Comparison of ENCODE assay signal across 21 cellular contexts in genomic region chr4:3521621-3522325, GRCh38. TPM values are rescaled to one million over a fixed set of nuclear protein-coding genes. Genes with fewer than 3 reads are reported as not detected.
DNase-seq lines count a peak whose midpoint lies in the region; ATAC-seq and TF ChIP-seq lines count a peak whose summit lies in the region.
"Had no signal": no experiment of that assay in that cellular context is flagged by ENCODE, and none has a peak within 500 bp of the region (broad histone marks: within the 10 kb centered on the region; RNA-seq: fewer than 3 reads in every experiment).

No MANE protein-coding gene starts in this region.

- no peak overlapping the region for H3K9ac ChIP-seq in endodermal cell (ENCODE audit: extremely low read depth, low read length, poor library complexity, severe bottlenecking)

- TF ChIP-seq CTCF in left ventricle myocardium inferior (IDR thresholded peaks at IDR 0.05; ENCODE audit: borderline replicate concordance) (no peak), heart right ventricle (IDR thresholded peaks at IDR 0.05) (no peak), endodermal cell (conservative IDR thresholded peaks at IDR 0.05) (no peak), osteoblast (IDR thresholded peaks at IDR 0.05; ENCODE audit: extremely low read depth, low read depth, low read length) (no peak), upper lobe of right lung (IDR thresholded peaks at IDR 0.05) (no peak)

- H3K27ac ChIP-seq in left ventricle myocardium inferior (replicated peaks) (no peak overlapping the region), heart right ventricle (no peak overlapping the region), endodermal cell (ENCODE audit: low read depth, low read length) (no peak overlapping the region), osteoblast (ENCODE audit: low read depth, low read length) (no peak overlapping the region), upper lobe of right lung (no peak overlapping the region)
- H3K27ac ChIP-seq: A549 had no signal

- intact Hi-C loops in left ventricle myocardium inferior (cut with micrococcal nuclease): no loop called here
- intact Hi-C loops in heart right ventricle (cut with DNase I): no loop called here
- intact Hi-C loops in upper lobe of right lung (cut with DNase I): no loop called here
- intact Hi-C loops in activated T-helper 2 cell treated with anti-CD3 and anti-CD28 coated beads, Interferon-gamma antibody, Interleukin-2, Interleukin-4, amounts not matched to agents 10 μg/mL and 5 μg/mL and 100 μg/mL, durations not matched to agents 14 hours and 24 hours and 36 hours (cut with micrococcal nuclease): no loop called here

- no peak overlapping the region for H3K4me3 ChIP-seq in left ventricle myocardium inferior
- no peak overlapping the region for H3K4me3 ChIP-seq in heart right ventricle
- H3K4me3 ChIP-seq in endodermal cell (ENCODE audit: low read length): no peak overlapping the region
- no peak overlapping the region for H3K4me3 ChIP-seq in osteoblast (ENCODE audit: insufficient read depth, low read length)
- H3K4me3 ChIP-seq in upper lobe of right lung: no peak overlapping the region
- H3K4me3 ChIP-seq: A549, GM23338 had no signal

- peaks cover 8% of the 10 kb centered on the region for H3K79me2 ChIP-seq in osteoblast (ENCODE audit: insufficient read depth, low read length)

- H3K4me1 Mint-ChIP-seq in endodermal cell: peaks cover 3% of the 10 kb centered on the region
- H3K4me1 Mint-ChIP-seq in activated T-helper 2 cell treated with anti-CD3 and anti-CD28 coated beads, Interferon-gamma antibody, Interleukin-2, Interleukin-4, amounts not matched to agents 10 μg/mL and 5 μg/mL and 100 μg/mL, durations not matched to agents 14 hours and 24 hours and 36 hours (ENCODE audit: low read depth): no peaks in the 10 kb centered on the region

- no peaks in the 10 kb centered on the region for H3K9me3 ChIP-seq in left ventricle myocardium inferior (replicated peaks)
- no peaks in the 10 kb centered on the region for H3K9me3 ChIP-seq in heart right ventricle
- H3K9me3 ChIP-seq in endodermal cell (ENCODE audit: control insufficient read depth, low read length): no peaks in the 10 kb centered on the region
- no peaks in the 10 kb centered on the region for H3K9me3 ChIP-seq in osteoblast (ENCODE audit: low read depth, low read length)
- H3K9me3 ChIP-seq in upper lobe of right lung: no peaks in the 10 kb centered on the region
- H3K9me3 ChIP-seq: A549 had no signal

- H3K4me1 ChIP-seq in left ventricle myocardium inferior (no peaks in the 10 kb centered on the region), heart right ventricle (no peaks in the 10 kb centered on the region), endodermal cell (ENCODE audit: control insufficient read depth, insufficient read depth, low read length) (no peaks in the 10 kb centered on the region), osteoblast (ENCODE audit: insufficient read depth, low read length) (no peaks in the 10 kb centered on the region), upper lobe of right lung (no peaks in the 10 kb centered on the region)
- H3K4me1 ChIP-seq: A549 had no signal

- 84 to 94% methylated on average over 16 of the region's 16 CpGs for WGBS in heart right ventricle, 2 donors
- WGBS in endodermal cell (ENCODE audit: insufficient coverage in 1 of 2, insufficient read length in 1 of 2), 2 experiments: 94 to 95% methylated on average over 9 to 15 of the region's 16 CpGs

- H2AFZ ChIP-seq in osteoblast (ENCODE audit: low read length): no peak overlapping the region
- H2AFZ ChIP-seq: GM23338 had no signal

- peaks cover 45% of the 10 kb centered on the region for H3K36me3 Mint-ChIP-seq in endodermal cell (ENCODE audit: low read depth)
- H3K36me3 Mint-ChIP-seq in activated T-helper 2 cell treated with anti-CD3 and anti-CD28 coated beads, Interferon-gamma antibody, Interleukin-2, Interleukin-4, amounts not matched to agents 10 μg/mL and 5 μg/mL and 100 μg/mL, durations not matched to agents 14 hours and 24 hours and 36 hours (ENCODE audit: low read depth): peaks cover 34% of the 10 kb centered on the region
- H3K36me3 Mint-ChIP-seq: IgD-negative memory B cell had no signal

- no peaks in the 10 kb centered on the region for H3K27me3 ChIP-seq in left ventricle myocardium inferior (ENCODE audit: low read depth)
- H3K27me3 ChIP-seq in heart right ventricle: no peaks in the 10 kb centered on the region
- H3K27me3 ChIP-seq in endodermal cell (ENCODE audit: control insufficient read depth, insufficient read depth, low read length, poor library complexity, severe bottlenecking): no peaks in the 10 kb centered on the region
- no peaks in the 10 kb centered on the region for H3K27me3 ChIP-seq in osteoblast (ENCODE audit: insufficient read depth, low read length)
- H3K27me3 ChIP-seq in upper lobe of right lung: no peaks in the 10 kb centered on the region

- no peaks in the 10 kb centered on the region for H3K9me3 Mint-ChIP-seq in endodermal cell
- H3K9me3 Mint-ChIP-seq in activated T-helper 2 cell treated with anti-CD3 and anti-CD28 coated beads, Interferon-gamma antibody, Interleukin-2, Interleukin-4, amounts not matched to agents 10 μg/mL and 5 μg/mL and 100 μg/mL, durations not matched to agents 14 hours and 24 hours and 36 hours: no peaks in the 10 kb centered on the region
- H3K9me3 Mint-ChIP-seq: GM23338, IgD-negative memory B cell had no signal

- H3K4me2 ChIP-seq in osteoblast (ENCODE audit: insufficient read depth, low read length): no peak overlapping the region
- H3K4me2 ChIP-seq: A549, GM23338 had no signal

- peaks cover 85% of the 10 kb centered on the region for H3K36me3 ChIP-seq in left ventricle myocardium inferior
- peaks cover 0 to 98% (median 54%) of the 10 kb centered on the region in 9 donors for H3K36me3 ChIP-seq in heart right ventricle
- H3K36me3 ChIP-seq in endodermal cell (ENCODE audit: control insufficient read depth, insufficient read depth, low read length): peaks cover 37% of the 10 kb centered on the region
- peaks cover 44% of the 10 kb centered on the region for H3K36me3 ChIP-seq in osteoblast (ENCODE audit: insufficient read depth, low read length)
- H3K36me3 ChIP-seq in upper lobe of right lung: peaks cover 82% of the 10 kb centered on the region

- H3K27me3 Mint-ChIP-seq in endodermal cell (ENCODE audit: insufficient read depth): no peaks in the 10 kb centered on the region
- no peaks in the 10 kb centered on the region for H3K27me3 Mint-ChIP-seq in activated T-helper 2 cell treated with anti-CD3 and anti-CD28 coated beads, Interferon-gamma antibody, Interleukin-2, Interleukin-4, amounts not matched to agents 10 μg/mL and 5 μg/mL and 100 μg/mL, durations not matched to agents 14 hours and 24 hours and 36 hours (ENCODE audit: low read depth)
- H3K27me3 Mint-ChIP-seq: CD4-positive, alpha-beta memory T cell; IgD-negative memory B cell had no signal

- DNase-seq in left ventricle myocardium inferior (peak; percentile 15), heart right ventricle (no peak), endodermal cell (peak; percentile 32), osteoblast (ENCODE audit: insufficient read length, low spot score, missing footprints) (peak; percentile 87), upper lobe of right lung (peak; percentile 58), NCI-H2107 treated with DMSO at 0.1 percent for 48 hours (lab: John Stamatoyannopoulos, UW; ENCODE audit: unreplicated experiment) (no peak), foreskin melanocyte (no peak)
- DNase-seq in activated T-helper 2 cell treated with anti-CD3 and anti-CD28 coated beads, Interferon-gamma antibody, Interleukin-2, Interleukin-4, amounts not matched to agents 10 μg/mL and 5 μg/mL and 100 μg/mL, durations not matched to agents 14 hours and 24 hours and 36 hours (ENCODE audit: low spot score): no peak
- DNase-seq: AML-193; NCI-H1417; NCI-H2081 treated with DMSO at 0.1 percent for 48 hours; NCI-H226; NCI-H526 treated with DMSO at 0.1 percent for 48 hours; NK-92 treated with Interleukin-12 subunit alpha and Interleukin-12 subunit beta, amount 100 ng/mL, for 24 hours; OCI-M1; RPMI8226 had no signal

- no peak overlapping the region for H3K4me3 Mint-ChIP-seq in endodermal cell
- no peak overlapping the region for H3K4me3 Mint-ChIP-seq in activated T-helper 2 cell treated with anti-CD3 and anti-CD28 coated beads, Interferon-gamma antibody, Interleukin-2, Interleukin-4, amounts not matched to agents 10 μg/mL and 5 μg/mL and 100 μg/mL, durations not matched to agents 14 hours and 24 hours and 36 hours (ENCODE audit: low read depth)
- H3K4me3 Mint-ChIP-seq: CD4-positive, alpha-beta memory T cell; GM23338; IgD-negative memory B cell had no signal

- ATAC-seq in heart right ventricle (no peak), upper lobe of right lung (no peak)
- ATAC-seq: A549, GM23338 had no signal

- H3K27ac Mint-ChIP-seq in endodermal cell: no peak overlapping the region
- H3K27ac Mint-ChIP-seq in activated T-helper 2 cell treated with anti-CD3 and anti-CD28 coated beads, Interferon-gamma antibody, Interleukin-2, Interleukin-4, amounts not matched to agents 10 μg/mL and 5 μg/mL and 100 μg/mL, durations not matched to agents 14 hours and 24 hours and 36 hours: no peak overlapping the region
- H3K27ac Mint-ChIP-seq: CD4-positive, alpha-beta memory T cell; GM23338; IgD-negative memory B cell had no signal

- peaks cover 27% of the 10 kb centered on the region for H4K20me1 ChIP-seq in osteoblast (ENCODE audit: insufficient read depth, low read length)

RNA-seq across cellular contexts. Expression of gene LRPAP1, which starts 10.4 kb away (rescaled TPM):
- total RNA-seq in left ventricle myocardium inferior (297 TPM), heart right ventricle (100 to 1,000 TPM; 234 to 392 (median 345) TPM), endodermal cell (100 to 1,000 TPM; 111 to 129 TPM), osteoblast (79.3 and 82.9 TPM in 2 replicates), upper lobe of right lung (195 TPM)
- polyA plus RNA-seq in heart right ventricle: 100 to 1,000 TPM in 1 of 2 donors, 10 to 100 TPM in 1; 49.9 to 418 TPM
- 89.0 TPM for polyA plus RNA-seq in endodermal cell (2013, experiment 1 of 2)
- polyA plus RNA-seq in endodermal cell (2013, experiment 2 of 2): 75.9 TPM
- total RNA-seq in activated T-helper 2 cell treated with anti-CD3 and anti-CD28 coated beads, Interferon-gamma antibody, Interleukin-2, Interleukin-4, amounts not matched to agents 10 μg/mL and 5 μg/mL and 100 μg/mL, durations not matched to agents 14 hours and 24 hours and 36 hours: 80.1 and 84.1 TPM in 2 replicates

RNA-seq across cellular contexts. Expression of gene DOK7, which starts 58.7 kb away (rescaled TPM):
- total RNA-seq in left ventricle myocardium inferior (46.7 TPM), heart right ventricle (10 to 100 TPM; 30.3 to 60.0 (median 37.2) TPM), endodermal cell (1 to 10 TPM in 1 of 2 donors, under 1 TPM in 1; 0.38 to 1.3 TPM), osteoblast (not detected in 2 replicates), upper lobe of right lung (3.6 TPM)
- 10 to 100 TPM; 61.5 to 89.7 TPM for polyA plus RNA-seq in heart right ventricle
- polyA plus RNA-seq in endodermal cell (2013, experiment 1 of 2): 0.46 TPM
- polyA plus RNA-seq in endodermal cell (2013, experiment 2 of 2): 1.0 TPM
- total RNA-seq in activated T-helper 2 cell treated with anti-CD3 and anti-CD28 coated beads, Interferon-gamma antibody, Interleukin-2, Interleukin-4, amounts not matched to agents 10 μg/mL and 5 μg/mL and 100 μg/mL, durations not matched to agents 14 hours and 24 hours and 36 hours: not detected in 2 replicates
- total RNA-seq: CD4-positive, alpha-beta memory T cell; HT1080 had no signal

Comparison
In these comparisons a context has a peak if more than half of its experiments do, and no peak if none do; other contexts are left out.
1. DNase-seq: peak in left ventricle myocardium inferior (single experiment), endodermal cell (single experiment), osteoblast (single experiment) and upper lobe of right lung (single experiment); none in heart right ventricle (0 of 2), activated T-helper 2 cell treated with anti-CD3 and anti-CD28 coated beads, Interferon-gamma antibody, Interleukin-2, Interleukin-4, amounts not matched to agents 10 μg/mL and 5 μg/mL and 100 μg/mL, durations not matched to agents 14 hours and 24 hours and 36 hours (single experiment), NCI-H2107 treated with DMSO at 0.1 percent for 48 hours (single experiment) and foreskin melanocyte (single experiment).